In genomic region chr3:186930639-186931486, GRCh38 we compare ENCODE assay signal across 1 cellular context.
TF ChIP-seq lines count a peak whose summit lies in the region.

No MANE protein-coding gene starts in this region.

TF ChIP-seq in GM12878, 131 proteins besides CTCF, POLR2A, EP300 and RAD21 (continued from another document and continues in another):
- TF ChIP-seq, protein P1, sequence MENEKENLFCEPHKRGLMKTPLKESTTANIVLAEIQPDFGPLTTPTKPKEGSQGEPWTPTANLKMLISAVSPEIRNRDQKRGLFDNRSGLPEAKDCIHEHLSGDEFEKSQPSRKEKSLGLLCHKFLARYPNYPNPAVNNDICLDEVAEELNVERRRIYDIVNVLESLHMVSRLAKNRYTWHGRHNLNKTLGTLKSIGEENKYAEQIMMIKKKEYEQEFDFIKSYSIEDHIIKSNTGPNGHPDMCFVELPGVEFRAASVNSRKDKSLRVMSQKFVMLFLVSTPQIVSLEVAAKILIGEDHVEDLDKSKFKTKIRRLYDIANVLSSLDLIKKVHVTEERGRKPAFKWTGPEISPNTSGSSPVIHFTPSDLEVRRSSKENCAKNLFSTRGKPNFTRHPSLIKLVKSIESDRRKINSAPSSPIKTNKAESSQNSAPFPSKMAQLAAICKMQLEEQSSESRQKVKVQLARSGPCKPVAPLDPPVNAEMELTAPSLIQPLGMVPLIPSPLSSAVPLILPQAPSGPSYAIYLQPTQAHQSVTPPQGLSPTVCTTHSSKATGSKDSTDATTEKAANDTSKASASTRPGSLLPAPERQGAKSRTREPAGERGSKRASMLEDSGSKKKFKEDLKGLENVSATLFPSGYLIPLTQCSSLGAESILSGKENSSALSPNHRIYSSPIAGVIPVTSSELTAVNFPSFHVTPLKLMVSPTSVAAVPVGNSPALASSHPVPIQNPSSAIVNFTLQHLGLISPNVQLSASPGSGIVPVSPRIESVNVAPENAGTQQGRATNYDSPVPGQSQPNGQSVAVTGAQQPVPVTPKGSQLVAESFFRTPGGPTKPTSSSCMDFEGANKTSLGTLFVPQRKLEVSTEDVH (IDR thresholded peaks at IDR 0.05; ENCODE audit: low read depth, partially characterized antibody), result no peak
- TF ChIP-seq JUNB (IDR thresholded peaks at IDR 0.05) (no peak), YY1 (IDR thresholded peaks at IDR 0.05; ENCODE audit: low read depth, low read length) (peak; percentile 51; the same call in 1 of the 2 replicates), SIX5 (IDR thresholded peaks at IDR 0.05; ENCODE audit: low read depth, low read length, severe bottlenecking) (no peak), ASH2L (IDR thresholded peaks at IDR 0.05; ENCODE audit: borderline replicate concordance, low read depth) (no peak), MAX (IDR thresholded peaks at IDR 0.05; ENCODE audit: low read depth, low read length) (peak; percentile 63), ZNF622 (IDR thresholded peaks at IDR 0.05) (no peak), BMI1 (IDR thresholded peaks at IDR 0.05; ENCODE audit: borderline replicate concordance) (no peak), NR2C2 (IDR thresholded peaks at IDR 0.05; ENCODE audit: borderline replicate concordance, control insufficient read depth, insufficient read length, low read depth) (no peak), MXI1 (IDR thresholded peaks at IDR 0.05; ENCODE audit: low read depth, low read length) (peak; percentile 89), CBX3 (IDR thresholded peaks at IDR 0.05; ENCODE audit: borderline replicate concordance, low read depth) (no peak), NR2F1 (conservative IDR thresholded peaks at IDR 0.05) (no peak), DPF2 (IDR thresholded peaks at IDR 0.05) (peak; percentile 70), CREB1 (IDR thresholded peaks at IDR 0.05; ENCODE audit: low read depth) (peak; percentile 14; the same call in 1 of the 2 replicates), USF1 (IDR thresholded peaks at IDR 0.05; ENCODE audit: borderline replicate concordance, extremely low read length, insufficient read depth, low read depth, low read length) (no peak), BRCA1 (IDR thresholded peaks at IDR 0.05; ENCODE audit: low read depth, low read length) (no peak), FOS (IDR thresholded peaks at IDR 0.05; ENCODE audit: borderline replicate concordance, extremely low read depth, insufficient read length) (no peak), LARP7 (IDR thresholded peaks at IDR 0.05) (no peak), STAT1 (conservative IDR thresholded peaks at IDR 0.05) (no peak), PAX8 (IDR thresholded peaks at IDR 0.05) (no peak), HDAC6 (IDR thresholded peaks at IDR 0.05; ENCODE audit: unreplicated experiment) (peak; percentile 82), HDGF (IDR thresholded peaks at IDR 0.05) (no peak), RUNX3 (IDR thresholded peaks at IDR 0.05; ENCODE audit: low read length) (peak; percentile 52), RELB (IDR thresholded peaks at IDR 0.05; ENCODE audit: low read depth) (no peak), SREBF1 (IDR thresholded peaks at IDR 0.05; ENCODE audit: low read length) (no peak), ZBTB4 (CRISPR knock-in tag; IDR thresholded peaks at IDR 0.05) (no peak), ZBTB33 (IDR thresholded peaks at IDR 0.05) (no peak), HCFC1 (IDR thresholded peaks at IDR 0.05; ENCODE audit: low read length) (no peak), MEF2A (IDR thresholded peaks at IDR 0.05; ENCODE audit: insufficient read depth, low read depth, low read length) (no peak)
- TF ChIP-seq, protein P2, sequence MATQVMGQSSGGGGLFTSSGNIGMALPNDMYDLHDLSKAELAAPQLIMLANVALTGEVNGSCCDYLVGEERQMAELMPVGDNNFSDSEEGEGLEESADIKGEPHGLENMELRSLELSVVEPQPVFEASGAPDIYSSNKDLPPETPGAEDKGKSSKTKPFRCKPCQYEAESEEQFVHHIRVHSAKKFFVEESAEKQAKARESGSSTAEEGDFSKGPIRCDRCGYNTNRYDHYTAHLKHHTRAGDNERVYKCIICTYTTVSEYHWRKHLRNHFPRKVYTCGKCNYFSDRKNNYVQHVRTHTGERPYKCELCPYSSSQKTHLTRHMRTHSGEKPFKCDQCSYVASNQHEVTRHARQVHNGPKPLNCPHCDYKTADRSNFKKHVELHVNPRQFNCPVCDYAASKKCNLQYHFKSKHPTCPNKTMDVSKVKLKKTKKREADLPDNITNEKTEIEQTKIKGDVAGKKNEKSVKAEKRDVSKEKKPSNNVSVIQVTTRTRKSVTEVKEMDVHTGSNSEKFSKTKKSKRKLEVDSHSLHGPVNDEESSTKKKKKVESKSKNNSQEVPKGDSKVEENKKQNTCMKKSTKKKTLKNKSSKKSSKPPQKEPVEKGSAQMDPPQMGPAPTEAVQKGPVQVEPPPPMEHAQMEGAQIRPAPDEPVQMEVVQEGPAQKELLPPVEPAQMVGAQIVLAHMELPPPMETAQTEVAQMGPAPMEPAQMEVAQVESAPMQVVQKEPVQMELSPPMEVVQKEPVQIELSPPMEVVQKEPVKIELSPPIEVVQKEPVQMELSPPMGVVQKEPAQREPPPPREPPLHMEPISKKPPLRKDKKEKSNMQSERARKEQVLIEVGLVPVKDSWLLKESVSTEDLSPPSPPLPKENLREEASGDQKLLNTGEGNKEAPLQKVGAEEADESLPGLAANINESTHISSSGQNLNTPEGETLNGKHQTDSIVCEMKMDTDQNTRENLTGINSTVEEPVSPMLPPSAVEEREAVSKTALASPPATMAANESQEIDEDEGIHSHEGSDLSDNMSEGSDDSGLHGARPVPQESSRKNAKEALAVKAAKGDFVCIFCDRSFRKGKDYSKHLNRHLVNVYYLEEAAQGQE (IDR thresholded peaks at IDR 0.05; ENCODE audit: low read depth, low read length), result no peak
- TF ChIP-seq, protein P3, sequence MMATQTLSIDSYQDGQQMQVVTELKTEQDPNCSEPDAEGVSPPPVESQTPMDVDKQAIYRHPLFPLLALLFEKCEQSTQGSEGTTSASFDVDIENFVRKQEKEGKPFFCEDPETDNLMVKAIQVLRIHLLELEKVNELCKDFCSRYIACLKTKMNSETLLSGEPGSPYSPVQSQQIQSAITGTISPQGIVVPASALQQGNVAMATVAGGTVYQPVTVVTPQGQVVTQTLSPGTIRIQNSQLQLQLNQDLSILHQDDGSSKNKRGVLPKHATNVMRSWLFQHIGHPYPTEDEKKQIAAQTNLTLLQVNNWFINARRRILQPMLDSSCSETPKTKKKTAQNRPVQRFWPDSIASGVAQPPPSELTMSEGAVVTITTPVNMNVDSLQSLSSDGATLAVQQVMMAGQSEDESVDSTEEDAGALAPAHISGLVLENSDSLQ (IDR thresholded peaks at IDR 0.05), result no peak
- TF ChIP-seq, protein P4, sequence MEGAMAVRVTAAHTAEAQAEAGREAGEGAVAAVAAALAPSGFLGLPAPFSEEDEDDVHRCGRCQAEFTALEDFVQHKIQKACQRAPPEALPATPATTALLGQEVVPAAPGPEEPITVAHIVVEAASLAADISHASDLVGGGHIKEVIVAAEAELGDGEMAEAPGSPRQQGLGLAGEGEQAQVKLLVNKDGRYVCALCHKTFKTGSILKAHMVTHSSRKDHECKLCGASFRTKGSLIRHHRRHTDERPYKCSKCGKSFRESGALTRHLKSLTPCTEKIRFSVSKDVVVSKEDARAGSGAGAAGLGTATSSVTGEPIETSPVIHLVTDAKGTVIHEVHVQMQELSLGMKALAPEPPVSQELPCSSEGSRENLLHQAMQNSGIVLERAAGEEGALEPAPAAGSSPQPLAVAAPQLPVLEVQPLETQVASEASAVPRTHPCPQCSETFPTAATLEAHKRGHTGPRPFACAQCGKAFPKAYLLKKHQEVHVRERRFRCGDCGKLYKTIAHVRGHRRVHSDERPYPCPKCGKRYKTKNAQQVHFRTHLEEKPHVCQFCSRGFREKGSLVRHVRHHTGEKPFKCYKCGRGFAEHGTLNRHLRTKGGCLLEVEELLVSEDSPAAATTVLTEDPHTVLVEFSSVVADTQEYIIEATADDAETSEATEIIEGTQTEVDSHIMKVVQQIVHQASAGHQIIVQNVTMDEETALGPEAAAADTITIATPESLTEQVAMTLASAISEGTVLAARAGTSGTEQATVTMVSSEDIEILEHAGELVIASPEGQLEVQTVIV (IDR thresholded peaks at IDR 0.05; ENCODE audit: borderline replicate concordance, partially characterized antibody), result no peak
- TF ChIP-seq, protein P5, sequence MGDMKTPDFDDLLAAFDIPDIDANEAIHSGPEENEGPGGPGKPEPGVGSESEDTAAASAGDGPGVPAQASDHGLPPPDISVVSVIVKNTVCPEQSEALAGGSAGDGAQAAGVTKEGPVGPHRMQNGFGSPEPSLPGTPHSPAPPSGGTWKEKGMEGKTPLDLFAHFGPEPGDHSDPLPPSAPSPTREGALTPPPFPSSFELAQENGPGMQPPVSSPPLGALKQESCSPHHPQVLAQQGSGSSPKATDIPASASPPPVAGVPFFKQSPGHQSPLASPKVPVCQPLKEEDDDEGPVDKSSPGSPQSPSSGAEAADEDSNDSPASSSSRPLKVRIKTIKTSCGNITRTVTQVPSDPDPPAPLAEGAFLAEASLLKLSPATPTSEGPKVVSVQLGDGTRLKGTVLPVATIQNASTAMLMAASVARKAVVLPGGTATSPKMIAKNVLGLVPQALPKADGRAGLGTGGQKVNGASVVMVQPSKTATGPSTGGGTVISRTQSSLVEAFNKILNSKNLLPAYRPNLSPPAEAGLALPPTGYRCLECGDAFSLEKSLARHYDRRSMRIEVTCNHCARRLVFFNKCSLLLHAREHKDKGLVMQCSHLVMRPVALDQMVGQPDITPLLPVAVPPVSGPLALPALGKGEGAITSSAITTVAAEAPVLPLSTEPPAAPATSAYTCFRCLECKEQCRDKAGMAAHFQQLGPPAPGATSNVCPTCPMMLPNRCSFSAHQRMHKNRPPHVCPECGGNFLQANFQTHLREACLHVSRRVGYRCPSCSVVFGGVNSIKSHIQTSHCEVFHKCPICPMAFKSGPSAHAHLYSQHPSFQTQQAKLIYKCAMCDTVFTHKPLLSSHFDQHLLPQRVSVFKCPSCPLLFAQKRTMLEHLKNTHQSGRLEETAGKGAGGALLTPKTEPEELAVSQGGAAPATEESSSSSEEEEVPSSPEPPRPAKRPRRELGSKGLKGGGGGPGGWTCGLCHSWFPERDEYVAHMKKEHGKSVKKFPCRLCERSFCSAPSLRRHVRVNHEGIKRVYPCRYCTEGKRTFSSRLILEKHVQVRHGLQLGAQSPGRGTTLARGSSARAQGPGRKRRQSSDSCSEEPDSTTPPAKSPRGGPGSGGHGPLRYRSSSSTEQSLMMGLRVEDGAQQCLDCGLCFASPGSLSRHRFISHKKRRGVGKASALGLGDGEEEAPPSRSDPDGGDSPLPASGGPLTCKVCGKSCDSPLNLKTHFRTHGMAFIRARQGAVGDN (IDR thresholded peaks at IDR 0.05), result no peak
